23 cellular contexts compared by ENCODE assay signal in genomic region chr16:64629622-64630021, GRCh38.
A peak's percentile ranks its signal among the peaks of the same experiment; 100 is the strongest.
DNase-seq lines count a peak whose midpoint lies in the region; ATAC-seq and TF ChIP-seq lines count a peak whose summit lies in the region.
"Had no signal": no experiment of that assay in that cellular context is flagged by ENCODE, and none has a peak within 500 bp of the region (broad histone marks: within the 10 kb centered on the region; RNA-seq: fewer than 3 reads in every experiment).

No MANE protein-coding gene starts in this region.

- BruUV-seq in A673 (replicated peaks; lab: Mats Ljungman, UMichigan) = no TSS peak

- POLR2A ChIA-PET in A673 (lab: Charles Lee; ENCODE audit: low non-redundant PET) = no interaction called here

- H3K27me3 ChIP-seq in A673 (replicated peaks; ENCODE audit: insufficient read depth, low read depth, low read length, poor library complexity) (no peaks in the 10 kb centered on the region), GM23248 (replicated peaks; ENCODE audit: insufficient read depth) (no peaks in the 10 kb centered on the region), RWPE2 (ENCODE audit: insufficient read depth, poor library complexity, severe bottlenecking) (no peaks in the 10 kb centered on the region), gastroesophageal sphincter (no peaks in the 10 kb centered on the region)
- H3K27me3 ChIP-seq: tibial artery had no signal

- no peaks in the 10 kb centered on the region for H3K9me3 ChIP-seq in A673 (ENCODE audit: low read depth, low read length, poor library complexity, severe bottlenecking)
- H3K9me3 ChIP-seq in GM23248 (ENCODE audit: low read depth) = no peaks in the 10 kb centered on the region
- no peaks in the 10 kb centered on the region for H3K9me3 ChIP-seq in RWPE2 (ENCODE audit: severe bottlenecking)
- no peaks in the 10 kb centered on the region for H3K9me3 ChIP-seq in gastroesophageal sphincter
- H3K9me3 ChIP-seq: tibial artery had no signal

- DNase-seq in A673 (ENCODE audit: low spot score) = peak; percentile 30
- peak; percentile 51 for DNase-seq in GM23248
- no peak for DNase-seq in RWPE2 (ENCODE audit: low spot score)
- peak; percentile 50 for DNase-seq in fibroblast of mammary gland (ENCODE audit: low read depth)
- DNase-seq in T-helper 1 cell = no peak
- no peak for DNase-seq in stimulated activated CD4-positive, alpha-beta T cell treated with anti-CD3 and anti-CD28 coated beads, Interleukin-2, amount 100 ng/mL, for 24 hours
- DNase-seq: activated CD4-positive, alpha-beta memory T cell treated with anti-CD3 and anti-CD28 coated beads, Interleukin-2, amount 10 ng/mL, durations not matched to agents 7 days and 5 days; activated effector memory CD4-positive, alpha-beta T cell treated with Interleukin-2 at 50 U/mL for 16 hours; activated naive CD8-positive, alpha-beta T cell treated with anti-CD3 and anti-CD28 coated beads, Interleukin-2, amount 10 ng/mL, durations not matched to agents 7 days and 5 days; effector CD8-positive, alpha-beta T cell; GOT3; MV-4-11; right cardiac atrium; stimulated activated CD4-positive, alpha-beta T cell treated with anti-CD3 and anti-CD28 coated beads, Interleukin-4, amount 100 ng/mL, for 4 hours; stimulated activated naive CD4-positive, alpha-beta T cell treated with Interleukin-2 at 50 U/mL for 16 hours; SW 1271; tibial artery had no signal

- ATAC-seq in RWPE2 (ENCODE audit: low read depth) = peak; percentile 31; the same call in 1 of the 3 replicates
- no peak for ATAC-seq in gastroesophageal sphincter
- no peak for ATAC-seq in HG02763 (IDR thresholded peaks at IDR 0.05; ENCODE audit: unreplicated experiment)
- ATAC-seq: esophagus mucosa, right cardiac atrium, Right ventricle myocardium inferior had no signal

- H2AFZ ChIP-seq in GM23248 = no peak overlapping the region

- no peak for TF ChIP-seq POLR2A in gastroesophageal sphincter (IDR thresholded peaks at IDR 0.05)

- intact Hi-C loops in A673 (cut with micrococcal nuclease; ENCODE audit: unreplicated experiment) = no loop called here

- TF ChIP-seq CTCF in A673 (conservative IDR thresholded peaks at IDR 0.05; ENCODE audit: low read depth, low read length) (no peak), RWPE2 (IDR thresholded peaks at IDR 0.05; ENCODE audit: poor library complexity, severe bottlenecking) (no peak), fibroblast of mammary gland (conservative IDR thresholded peaks at IDR 0.05; ENCODE audit: control insufficient read depth, insufficient read depth, low read depth, low read length) (no peak), gastroesophageal sphincter (IDR thresholded peaks at IDR 0.05) (no peak)

- H3K9ac ChIP-seq in GM23248 = no peak overlapping the region
- H3K9ac ChIP-seq: KMS-11 had no signal

- H3K36me3 ChIP-seq in A673 (ENCODE audit: insufficient read depth, low read length, poor library complexity, severe bottlenecking) (no peaks in the 10 kb centered on the region), GM23248 (ENCODE audit: low read depth) (no peaks in the 10 kb centered on the region), RWPE2 (ENCODE audit: low read depth) (no peaks in the 10 kb centered on the region), gastroesophageal sphincter (no peaks in the 10 kb centered on the region)
- H3K36me3 ChIP-seq: tibial artery had no signal

- H3K79me2 ChIP-seq in GM23248 (ENCODE audit: insufficient read depth) = no peaks in the 10 kb centered on the region

- TF ChIP-seq EP300 in gastroesophageal sphincter (IDR thresholded peaks at IDR 0.05) = no peak

- H3K27ac ChIP-seq in A673 (ENCODE audit: low read depth, low read length, poor library complexity, severe bottlenecking) = no peak overlapping the region
- no peak overlapping the region for H3K27ac ChIP-seq in GM23248
- H3K27ac ChIP-seq in RWPE2 (ENCODE audit: poor library complexity, severe bottlenecking) = no peak overlapping the region
- H3K27ac ChIP-seq in gastroesophageal sphincter = no peak overlapping the region
- H3K27ac ChIP-seq: KMS-11, tibial artery had no signal

- in situ Hi-C loops in GM23248 (cut with MboI) = no loop called here

- H3F3A ChIP-seq in GM23248 (ENCODE audit: insufficient read depth) = 0 out of 2 replicates have a peak, but pooled peaks cover 9% of the 10 kb centered on the region

- no peaks in the 10 kb centered on the region; the same call in 1 of the 2 replicates for H3K9me2 ChIP-seq in GM23248 (ENCODE audit: insufficient read depth)

- H3K4me3 ChIP-seq in A673 (ENCODE audit: low read depth, low read length, poor library complexity, severe bottlenecking) = no peak overlapping the region
- H3K4me3 ChIP-seq in GM23248 = no peak overlapping the region
- H3K4me3 ChIP-seq in RWPE2 (ENCODE audit: severe bottlenecking) = no peak overlapping the region
- no peak overlapping the region for H3K4me3 ChIP-seq in fibroblast of mammary gland (ENCODE audit: control insufficient read depth, low read depth, low read length)
- H3K4me3 ChIP-seq in gastroesophageal sphincter = no peak overlapping the region
- H3K4me3 ChIP-seq: lung, tibial artery had no signal

- no peaks in the 10 kb centered on the region for H4K20me1 ChIP-seq in GM23248 (ENCODE audit: insufficient read depth)

- 57 to 78% methylated on average over 2 of the region's 2 CpGs for WGBS in GM23248 (ENCODE audit: low coverage in 1 of 2, low lambda C conversion rate in 2 of 2, missing lambda C conversion rate in 2 of 2), 2 experiments
- 68 to 72% methylated on average over 2 of the region's 2 CpGs for WGBS in gastroesophageal sphincter (ENCODE audit: low coverage in 1 of 2), 2 donors

- H3K4me2 ChIP-seq in GM23248 (ENCODE audit: unreplicated experiment) = no peak overlapping the region
- H3K4me2 ChIP-seq: KMS-11 had no signal

- H3K4me1 ChIP-seq in A673 (ENCODE audit: insufficient read depth, low read length, poor library complexity, severe bottlenecking) (no peaks in the 10 kb centered on the region), GM23248 (ENCODE audit: insufficient read depth) (peaks cover 3% of the 10 kb centered on the region; the same call in 1 of the 2 replicates), RWPE2 (ENCODE audit: insufficient read depth, poor library complexity, severe bottlenecking) (no peaks in the 10 kb centered on the region), gastroesophageal sphincter (no peaks in the 10 kb centered on the region)

- CTCF ChIA-PET in A673 (lab: Charles Lee) = no interaction called here

Comparison
In these comparisons a context has a peak if more than half of its experiments do, and no peak if none do; other contexts are left out.
1. DNase-seq: peak in A673 (single experiment), GM23248 (single experiment) and fibroblast of mammary gland (single experiment); none in RWPE2 (single experiment), T-helper 1 cell (0 of 5) and stimulated activated CD4-positive, alpha-beta T cell treated with anti-CD3 and anti-CD28 coated beads, Interleukin-2, amount 100 ng/mL, for 24 hours (0 of 2).